Comparison of ENCODE assay signal across 18 cellular contexts in the genomic region with DNA sequence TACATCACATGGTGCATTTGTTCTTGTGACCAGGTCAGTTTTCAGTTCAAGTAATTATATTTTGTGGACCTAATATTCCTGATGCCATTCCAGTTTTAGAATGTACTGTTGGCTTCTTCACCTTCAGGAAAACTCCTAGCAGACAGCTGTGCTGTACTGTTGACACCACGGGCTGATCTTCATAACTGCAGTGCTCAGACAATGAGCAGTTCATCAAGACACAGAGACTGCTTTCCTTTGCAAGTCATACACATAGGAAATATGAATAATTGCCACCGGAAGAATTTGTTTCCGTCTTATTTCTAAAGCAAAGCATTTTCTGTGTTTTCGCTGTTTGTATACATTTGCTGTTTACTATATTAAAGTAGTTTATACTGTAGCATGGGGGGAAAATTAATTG.
"Had no signal": no experiment of that assay in that cellular context is flagged by ENCODE, and none has a peak within 500 bp of the region (broad histone marks: within the 10 kb centered on the region; RNA-seq: fewer than 3 reads in every experiment).

No MANE protein-coding gene starts in this region.

- ATAC-seq: activated CD4-positive, alpha-beta T cell treated with anti-CD3 and anti-CD28 coated beads for 36 hours; activated CD8-positive, alpha-beta memory T cell treated with anti-CD3 and anti-CD28 coated beads, Interleukin-2, amount 10 ng/mL, durations not matched to agents 7 days and 5 days; activated CD8-positive, alpha-beta T cell treated with anti-CD3 and anti-CD28 coated beads, Interleukin-2, amount 10 ng/mL, durations not matched to agents 7 days and 5 days; activated naive CD8-positive, alpha-beta T cell treated with anti-CD3 and anti-CD28 coated beads, Interleukin-2, amount 50 U/mL, for 24 hours; heart left ventricle; naive thymus-derived CD8-positive, alpha-beta T cell; right lobe of liver had no signal

- H3K4me3 ChIP-seq: heart left ventricle, right lobe of liver, transverse colon had no signal

- H3K27me3 ChIP-seq: dorsolateral prefrontal cortex, heart left ventricle, right lobe of liver, transverse colon had no signal

- H3K4me1 ChIP-seq: heart left ventricle, right lobe of liver, transverse colon had no signal

- DNase-seq: activated CD4-positive, alpha-beta T cell treated with anti-CD3 and anti-CD28 coated beads for 36 hours; activated CD4-positive, CD25-positive, alpha-beta regulatory T cell; activated CD8-positive, alpha-beta memory T cell treated with anti-CD3 and anti-CD28 coated beads, Interleukin-2, amount 10 ng/mL, durations not matched to agents 7 days and 5 days; activated CD8-positive, alpha-beta T cell treated with anti-CD3 and anti-CD28 coated beads, Interleukin-2, amount 10 ng/mL, durations not matched to agents 7 days and 5 days; activated naive CD8-positive, alpha-beta T cell treated with anti-CD3 and anti-CD28 coated beads, Interleukin-2, amount 50 U/mL, for 24 hours; activated T-cell treated with anti-CD3 and anti-CD28 coated beads, Interleukin-2, amount 50 U/mL, for 48 hours; dorsolateral prefrontal cortex; effector memory CD4-positive, alpha-beta T cell; erythroblast; foreskin fibroblast; heart left ventricle; immature natural killer cell; kidney; naive thymus-derived CD8-positive, alpha-beta T cell; right lobe of liver; small intestine; stimulated activated naive CD4-positive, alpha-beta T cell; transverse colon had no signal

- H3K9me3 ChIP-seq: heart left ventricle, right lobe of liver, transverse colon had no signal

- H3K36me3 ChIP-seq: heart left ventricle, right lobe of liver, transverse colon had no signal

- H3K27ac ChIP-seq: dorsolateral prefrontal cortex, heart left ventricle, right lobe of liver, transverse colon had no signal
